1 cellular context compared by ENCODE assay signal in the genomic region with DNA sequence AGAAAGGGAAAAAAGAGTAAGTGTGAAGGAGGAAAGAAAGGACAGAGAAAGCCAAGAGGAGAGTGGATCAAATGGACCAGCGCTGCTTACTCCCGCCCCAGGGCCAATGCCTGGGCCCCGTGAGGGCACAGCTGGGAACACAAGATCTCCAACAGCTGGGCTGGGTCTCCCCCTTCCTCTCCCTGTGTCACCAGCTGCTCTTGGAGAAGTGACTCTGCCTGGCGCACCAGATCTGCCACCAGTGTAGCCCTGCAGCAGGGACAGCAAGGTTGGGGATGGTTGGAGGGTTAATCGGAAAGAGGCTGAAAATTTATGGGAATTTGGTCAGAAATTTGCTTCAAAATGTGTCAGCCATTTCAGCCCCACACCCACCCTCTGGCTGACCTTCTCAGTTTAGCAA.
TF ChIP-seq lines count a peak whose summit lies in the region.

No MANE protein-coding gene starts in this region.

TF ChIP-seq in IMR-90, 13 proteins besides CTCF, POLR2A, EP300 and RAD21:
- TF ChIP-seq, protein P1, sequence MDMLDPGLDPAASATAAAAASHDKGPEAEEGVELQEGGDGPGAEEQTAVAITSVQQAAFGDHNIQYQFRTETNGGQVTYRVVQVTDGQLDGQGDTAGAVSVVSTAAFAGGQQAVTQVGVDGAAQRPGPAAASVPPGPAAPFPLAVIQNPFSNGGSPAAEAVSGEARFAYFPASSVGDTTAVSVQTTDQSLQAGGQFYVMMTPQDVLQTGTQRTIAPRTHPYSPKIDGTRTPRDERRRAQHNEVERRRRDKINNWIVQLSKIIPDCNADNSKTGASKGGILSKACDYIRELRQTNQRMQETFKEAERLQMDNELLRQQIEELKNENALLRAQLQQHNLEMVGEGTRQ (IDR thresholded peaks at IDR 0.05; ENCODE audit: low read depth, low read length) = no peak
- TF ChIP-seq, protein P2, sequence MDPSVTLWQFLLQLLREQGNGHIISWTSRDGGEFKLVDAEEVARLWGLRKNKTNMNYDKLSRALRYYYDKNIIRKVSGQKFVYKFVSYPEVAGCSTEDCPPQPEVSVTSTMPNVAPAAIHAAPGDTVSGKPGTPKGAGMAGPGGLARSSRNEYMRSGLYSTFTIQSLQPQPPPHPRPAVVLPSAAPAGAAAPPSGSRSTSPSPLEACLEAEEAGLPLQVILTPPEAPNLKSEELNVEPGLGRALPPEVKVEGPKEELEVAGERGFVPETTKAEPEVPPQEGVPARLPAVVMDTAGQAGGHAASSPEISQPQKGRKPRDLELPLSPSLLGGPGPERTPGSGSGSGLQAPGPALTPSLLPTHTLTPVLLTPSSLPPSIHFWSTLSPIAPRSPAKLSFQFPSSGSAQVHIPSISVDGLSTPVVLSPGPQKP (IDR thresholded peaks at IDR 0.05; ENCODE audit: borderline replicate concordance, low read depth, low read length) = no peak
- no peak for TF ChIP-seq CEBPB (IDR thresholded peaks at IDR 0.05; ENCODE audit: low read depth, low read length)
- TF ChIP-seq MAFK (IDR thresholded peaks at IDR 0.05; ENCODE audit: low read depth, low read length) = no peak
- TF ChIP-seq MAZ (IDR thresholded peaks at IDR 0.05; ENCODE audit: borderline replicate concordance, low read depth, low read length) = no peak
- TF ChIP-seq BHLHE40 (IDR thresholded peaks at IDR 0.05; ENCODE audit: low read depth, low read length) = no peak
- no peak for TF ChIP-seq RCOR1 (IDR thresholded peaks at IDR 0.05; ENCODE audit: insufficient replicate concordance, low read length)
- TF ChIP-seq NFE2L2 (IDR thresholded peaks at IDR 0.05; ENCODE audit: low read depth, low read length) = no peak
- no peak for TF ChIP-seq RFX5 (IDR thresholded peaks at IDR 0.05; ENCODE audit: low read depth, low read length)
- no peak for TF ChIP-seq SMC3 (IDR thresholded peaks at IDR 0.05; ENCODE audit: low read depth, low read length)
- TF ChIP-seq CHD1 (IDR thresholded peaks at IDR 0.05; ENCODE audit: low read depth, low read length) = no peak
- TF ChIP-seq FOS (IDR thresholded peaks at IDR 0.05; ENCODE audit: low read depth, low read length) = no peak
- TF ChIP-seq MXI1 (IDR thresholded peaks at IDR 0.05; ENCODE audit: borderline replicate concordance, low read depth, low read length) = no peak
